In the genomic region with DNA sequence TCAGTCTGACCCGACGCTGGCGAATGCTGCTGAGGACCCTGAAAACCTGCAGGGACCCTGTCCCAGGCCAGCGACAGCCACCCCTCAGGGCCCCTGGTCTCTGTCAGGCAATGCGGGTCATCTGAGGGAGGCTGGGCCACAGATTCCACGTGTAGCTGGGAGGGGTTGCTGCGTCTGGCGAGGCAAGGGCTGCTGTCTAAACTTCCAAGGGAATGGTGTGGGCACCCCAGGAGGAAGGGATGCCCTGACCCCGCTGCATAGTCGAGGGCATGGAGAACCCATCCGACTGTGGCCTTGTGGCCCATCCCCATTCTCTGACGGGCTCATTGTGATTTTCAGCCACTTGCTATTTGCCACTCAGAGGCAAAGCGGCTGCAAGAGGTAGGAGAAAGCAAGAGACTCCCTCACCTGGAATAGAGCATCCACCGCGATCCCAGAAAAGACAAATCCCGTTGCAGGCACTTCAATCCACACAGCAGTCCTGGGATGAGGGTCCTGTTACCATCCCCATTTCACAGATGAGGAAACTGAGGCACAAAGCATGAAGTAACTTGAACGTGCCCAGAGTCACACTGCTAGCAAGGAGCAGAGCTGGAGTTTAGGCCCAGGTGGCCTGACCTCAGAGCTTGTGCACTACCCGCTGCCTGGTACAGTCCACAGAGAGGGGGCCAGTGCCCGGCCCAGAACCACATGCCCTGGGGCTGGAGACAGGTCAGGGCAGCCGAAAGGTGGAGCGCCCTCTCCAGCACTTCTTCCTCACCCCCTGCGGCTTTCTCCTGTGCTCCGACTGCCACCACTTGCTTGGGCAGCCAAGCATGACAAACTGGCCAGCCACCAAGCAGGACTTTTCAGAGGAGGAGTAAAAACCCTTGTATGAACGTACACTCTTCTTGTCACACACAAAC, we compare ENCODE assay signal across 9 cellular contexts.
DNase-seq lines count a peak whose midpoint lies in the region; ATAC-seq lines count a peak whose summit lies in the region.
"Had no signal": no experiment of that assay in that cellular context is flagged by ENCODE, and none has a peak within 500 bp of the region (broad histone marks: within the 10 kb centered on the region; RNA-seq: fewer than 3 reads in every experiment).

No MANE protein-coding gene starts in this region.

- H3K36me3 ChIP-seq in iPS-15b (ENCODE audit: control insufficient read depth, insufficient read depth, low read length), result no peaks in the 10 kb centered on the region

- no peak overlapping the region for H3K4me3 ChIP-seq in iPS-15b (ENCODE audit: low read depth, low read length)

- peaks cover 81% of the 10 kb centered on the region for H3K36me3 Mint-ChIP-seq in activated CD4-positive, alpha-beta T cell treated with anti-CD3 and anti-CD28 coated beads, Interleukin-2, amount 10 ng/mL, durations not matched to agents 24 days and 14 days (ENCODE audit: low read depth)

- H3K27me3 ChIP-seq in iPS-15b (ENCODE audit: control insufficient read depth, insufficient read depth, low read length), result no peaks in the 10 kb centered on the region

- no peaks in the 10 kb centered on the region for H3K27me3 Mint-ChIP-seq in activated CD4-positive, alpha-beta T cell treated with anti-CD3 and anti-CD28 coated beads, Interleukin-2, amount 10 ng/mL, durations not matched to agents 24 days and 14 days
- H3K27me3 Mint-ChIP-seq: activated naive CD8-positive, alpha-beta T cell treated with anti-CD3 and anti-CD28 coated beads, Interleukin-2, amount 10 ng/mL, durations not matched to agents 7 days and 5 days had no signal

- H3K9me3 Mint-ChIP-seq in activated CD4-positive, alpha-beta T cell treated with anti-CD3 and anti-CD28 coated beads, Interleukin-2, amount 10 ng/mL, durations not matched to agents 24 days and 14 days, result no peaks in the 10 kb centered on the region
- H3K9me3 Mint-ChIP-seq: activated naive CD8-positive, alpha-beta T cell treated with anti-CD3 and anti-CD28 coated beads, Interleukin-2, amount 10 ng/mL, durations not matched to agents 7 days and 5 days had no signal

- DNase-seq in activated CD4-positive, alpha-beta T cell treated with anti-CD3 and anti-CD28 coated beads, Interleukin-2, amount 10 ng/mL, durations not matched to agents 24 days and 14 days, result no peak
- no peak for DNase-seq in activated CD4-positive, alpha-beta T cell treated with anti-CD3 and anti-CD28 coated beads, Interleukin-2, amount 50 U/mL, for 4 hours
- peak; percentile 59 for DNase-seq in SW480 (ENCODE audit: low spot score)
- no peak for DNase-seq in NCI-H748 (lab: John Stamatoyannopoulos, UW; ENCODE audit: unreplicated experiment)
- DNase-seq in stimulated activated CD4-positive, alpha-beta T cell treated with anti-CD3 and anti-CD28 coated beads, Interleukin-15, amount 100 ng/mL, for 24 hours, result no peak

- intact Hi-C loops in activated CD4-positive, alpha-beta T cell treated with anti-CD3 and anti-CD28 coated beads, Interleukin-2, amount 10 ng/mL, durations not matched to agents 24 days and 14 days (cut with micrococcal nuclease), result loop anchor here (1.0 to 10.0 kb wide), 6 partner anchors 16 to 615 kb away; no protein-coding TSS in a partner anchor

- H3K27ac Mint-ChIP-seq in activated CD4-positive, alpha-beta T cell treated with anti-CD3 and anti-CD28 coated beads, Interleukin-2, amount 10 ng/mL, durations not matched to agents 24 days and 14 days, result peak overlapping the region; percentile 95

- peak overlapping the region; percentile 54 for H3K9ac ChIP-seq in iPS-15b (ENCODE audit: low read depth, low read length)

- peak overlapping the region; percentile 7 for H3K4me3 Mint-ChIP-seq in activated CD4-positive, alpha-beta T cell treated with anti-CD3 and anti-CD28 coated beads, Interleukin-2, amount 10 ng/mL, durations not matched to agents 24 days and 14 days

- ATAC-seq in HG03039 (IDR thresholded peaks at IDR 0.05; ENCODE audit: unreplicated experiment), result no peak

- H3K4me1 ChIP-seq in iPS-15b (ENCODE audit: control insufficient read depth, insufficient read depth, low read length), result peaks cover 26% of the 10 kb centered on the region

- no peaks in the 10 kb centered on the region for H3K9me3 ChIP-seq in iPS-15b (ENCODE audit: control insufficient read depth, insufficient read depth, low read length)

- peaks cover 82% of the 10 kb centered on the region for H3K4me1 Mint-ChIP-seq in activated CD4-positive, alpha-beta T cell treated with anti-CD3 and anti-CD28 coated beads, Interleukin-2, amount 10 ng/mL, durations not matched to agents 24 days and 14 days

- H3K27ac ChIP-seq in temporal lobe (ENCODE audit: low read depth, low read length), result peak overlapping the region; percentile 48
